8 cellular contexts compared by ENCODE assay signal in the genomic region with DNA sequence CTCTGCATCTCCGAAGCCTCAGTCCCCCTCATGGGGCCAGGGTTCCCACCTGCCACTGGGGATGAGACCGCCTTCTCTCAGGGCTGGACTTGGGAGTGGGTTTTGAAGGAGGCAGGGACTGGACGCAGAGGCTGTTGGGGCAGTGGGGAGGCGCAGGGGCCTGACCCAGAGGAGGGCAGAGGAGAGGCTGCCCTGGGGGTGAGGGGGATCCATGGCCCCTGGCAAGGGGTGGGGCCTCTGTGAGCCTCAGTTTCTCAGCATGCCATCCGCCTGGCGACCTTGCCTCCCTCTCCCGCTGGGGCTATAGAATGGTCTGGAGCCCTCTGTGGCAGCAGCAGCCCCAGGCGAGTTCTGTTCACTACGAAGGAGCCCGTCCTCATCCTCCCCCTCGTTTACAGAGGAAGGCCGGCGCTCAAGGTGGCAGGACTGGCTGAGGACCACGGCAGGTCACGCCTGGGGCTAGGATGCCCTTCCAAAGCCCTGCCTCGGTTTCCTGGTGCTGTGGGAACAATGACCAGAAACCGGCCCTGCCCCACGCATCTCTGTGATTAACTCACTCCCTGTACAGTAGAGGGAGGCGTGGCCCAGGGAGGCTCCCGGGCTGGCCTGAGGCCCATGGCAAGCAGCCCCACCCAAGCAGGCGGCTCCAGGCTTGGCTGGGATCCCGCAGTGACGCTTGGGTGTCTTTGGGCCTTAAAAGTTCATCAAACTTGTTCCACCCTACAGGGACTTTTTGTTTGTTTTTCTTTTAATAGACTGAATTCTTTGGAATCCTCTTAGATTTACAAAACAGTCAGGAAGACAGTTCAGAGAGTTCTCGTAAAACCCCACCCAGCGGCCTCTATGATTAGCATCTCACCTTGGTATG. TPM values are rescaled to one million over a fixed set of nuclear protein-coding genes. Genes with fewer than 3 reads are reported as not detected.
A peak's percentile ranks its signal among the peaks of the same experiment; 100 is the strongest.
DNase-seq lines count a peak whose midpoint lies in the region; ATAC-seq, FAIRE-seq and TF ChIP-seq lines count a peak whose summit lies in the region.

No MANE protein-coding gene starts in this region.

- H3K9ac ChIP-seq in skeletal muscle satellite cell (ENCODE audit: low read depth, low read length), result no peak overlapping the region

- H3K27ac ChIP-seq in SJCRH30 (no peak overlapping the region), cardiac muscle cell (peak overlapping the region; percentile 67)

- FAIRE-seq in H54 (lab: Jason Lieb, UNC), result no peak

- peak; percentile 76 for DNase-seq in H54 (ENCODE audit: insufficient read length, low spot score)
- DNase-seq in SJCRH30, result peak; percentile 72 to 78
- DNase-seq in cardiac muscle cell (ENCODE audit: low read depth in 1 of 2, low spot score in 1 of 2), result peak in 1 of 2 donors; percentile 90
- no peak for DNase-seq in activated effector memory CD4-positive, alpha-beta T cell treated with Interleukin-2 at 50 U/mL for 16 hours
- no peak for DNase-seq in medulla oblongata (ENCODE audit: extremely low spot score)
- DNase-seq in T-helper 9 cell, result no peak

- peak overlapping the region; percentile 28 for H3K4me2 ChIP-seq in skeletal muscle satellite cell (ENCODE audit: low read length)

- H3K27me3 ChIP-seq in SJCRH30 (no peaks in the 10 kb centered on the region), cardiac muscle cell (no peaks in the 10 kb centered on the region), skeletal muscle satellite cell (ENCODE audit: control insufficient read depth, insufficient read depth, low read length) (no peaks in the 10 kb centered on the region)

- H3K36me3 ChIP-seq in SJCRH30, result no peaks in the 10 kb centered on the region
- no peaks in the 10 kb centered on the region for H3K36me3 ChIP-seq in cardiac muscle cell
- no peaks in the 10 kb centered on the region for H3K36me3 ChIP-seq in skeletal muscle satellite cell (ENCODE audit: insufficient read depth, low read length)

- no peak for TF ChIP-seq CTCF in cardiac muscle cell (IDR thresholded peaks at IDR 0.05; ENCODE audit: low read depth, low read length)

- H3K9me3 ChIP-seq in SJCRH30 (replicated peaks), result no peaks in the 10 kb centered on the region
- no peaks in the 10 kb centered on the region for H3K9me3 ChIP-seq in cardiac muscle cell (ENCODE audit: low read depth)
- H3K9me3 ChIP-seq in skeletal muscle satellite cell (replicated peaks; ENCODE audit: low read length), result no peaks in the 10 kb centered on the region

- H3K4me3 ChIP-seq in SJCRH30 (no peak overlapping the region), cardiac muscle cell (no peak overlapping the region), skeletal muscle satellite cell (ENCODE audit: low read length) (no peak overlapping the region)

- no peak for TF ChIP-seq POLR2A in H54 (IDR thresholded peaks at IDR 0.05; ENCODE audit: low read depth, low read length)

- ATAC-seq in GM19023 (IDR thresholded peaks at IDR 0.05; ENCODE audit: unreplicated experiment), result no peak

- peaks cover 40% of the 10 kb centered on the region for H3K4me1 ChIP-seq in SJCRH30
- peaks cover 9% of the 10 kb centered on the region for H3K4me1 ChIP-seq in cardiac muscle cell (ENCODE audit: low read depth)
- peaks cover 41% of the 10 kb centered on the region for H3K4me1 ChIP-seq in skeletal muscle satellite cell (ENCODE audit: control insufficient read depth, insufficient read depth, low read length)

RNA-seq across cellular contexts. Expression of a gene that starts 16.0 kb away (rescaled TPM):
- 21.5 and 28.9 TPM in 2 replicates for total RNA-seq in SJCRH30 (2014; rRNA removed; shearing (Covaris generic))
- total RNA-seq in cardiac muscle cell, result 3.8 and 4.6 TPM in 2 replicates
- polyA plus RNA-seq in cardiac muscle cell, result 0.57 and 2.9 TPM in 2 replicates
- 11.7 and 17.5 TPM in 2 replicates for total RNA-seq in skeletal muscle satellite cell (2012; rRNA removed)

RNA-seq across cellular contexts. Expression of a gene that starts 24.5 kb away (rescaled TPM):
- 0.12 and 0.20 TPM in 2 replicates for total RNA-seq in SJCRH30 (2014; rRNA removed; shearing (Covaris generic))
- 5.8 and 7.4 TPM in 2 replicates for total RNA-seq in cardiac muscle cell
- polyA plus RNA-seq in cardiac muscle cell, result 4.2 and 4.9 TPM in 2 replicates
- total RNA-seq in skeletal muscle satellite cell (2012; rRNA removed), result 0.25 and 9.6 TPM in 2 replicates

Comparison
In these comparisons a context has a peak if more than half of its experiments do, and no peak if none do; other contexts are left out.
1. DNase-seq: peak in H54 (single experiment) and SJCRH30 (2 of 2); none in activated effector memory CD4-positive, alpha-beta T cell treated with Interleukin-2 at 50 U/mL for 16 hours (single experiment), medulla oblongata (single experiment) and T-helper 9 cell (single experiment).